In genomic region chr9:34732478-34732877, GRCh38 we compare ENCODE assay signal across 9 cellular contexts. TPM values are rescaled to one million over a fixed set of nuclear protein-coding genes. Genes with fewer than 3 reads are reported as not detected.
"Had no signal": no experiment of that assay in that cellular context is flagged by ENCODE, and none has a peak within 500 bp of the region (broad histone marks: within the 10 kb centered on the region; RNA-seq: fewer than 3 reads in every experiment).

No MANE protein-coding gene starts in this region.

- DNase-seq: IMR-90, KBM-7, KG1 had no signal

- ATAC-seq: K562 had no signal

- FAIRE-seq: HTR-8/SVneo, K562 had no signal

- H3K4me3 ChIP-seq: K562 had no signal

- H3K27ac ChIP-seq: HL-60 had no signal

RNA-seq across cellular contexts. Expression of gene CCL21, which starts 22.5 kb away (rescaled TPM):
- total RNA-seq: HT-29, HT1080, IMR-90, K562 had no signal
- polyA plus RNA-seq: IgD-negative memory B cell, IMR-90, K562 had no signal

RNA-seq across cellular contexts. Expression of gene CCL19, which starts 41.4 kb away (rescaled TPM):
- total RNA-seq: HT-29, HT1080, IMR-90, K562 had no signal
- polyA plus RNA-seq: IgD-negative memory B cell, IMR-90, K562 had no signal
